8 cellular contexts compared by ENCODE assay signal in the genomic region with DNA sequence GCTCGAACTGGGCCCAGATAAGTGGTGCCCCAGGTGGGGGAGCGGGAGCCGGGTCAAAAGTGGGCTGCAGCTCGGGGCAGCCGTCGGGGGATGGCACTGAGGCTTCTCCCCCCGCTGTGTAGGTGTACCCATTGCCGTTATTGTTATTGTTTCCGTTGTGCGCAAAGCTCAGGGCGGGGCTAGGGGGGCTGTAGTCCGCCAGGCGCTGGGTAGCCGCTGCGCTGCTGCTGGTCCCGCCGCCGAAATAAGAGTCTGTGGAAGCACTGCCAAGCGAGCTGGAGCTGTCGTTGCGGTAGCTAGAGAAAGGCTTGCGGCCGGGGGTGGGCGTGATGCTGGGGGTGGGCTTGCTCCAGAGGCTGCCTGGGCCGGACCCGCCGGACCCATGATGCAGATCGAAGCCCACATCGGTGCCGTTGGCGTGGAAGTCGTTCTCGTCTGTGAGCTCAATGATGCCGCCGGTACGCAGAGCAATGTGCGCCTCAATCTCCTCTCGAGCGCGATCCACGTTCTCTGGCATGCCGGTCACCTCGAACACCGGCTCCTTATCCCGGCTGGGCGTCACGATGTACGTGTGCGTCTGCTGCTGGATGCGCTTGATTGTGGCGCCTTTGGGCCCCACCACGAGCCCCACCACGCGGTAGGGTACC. TPM values are rescaled to one million over a fixed set of nuclear protein-coding genes. Genes with fewer than 3 reads are reported as not detected.
DNase-seq lines count a peak whose midpoint lies in the region; TF ChIP-seq lines count a peak whose summit lies in the region.

No MANE protein-coding gene starts in this region.

- in situ Hi-C loops in G401 (cut with HindIII; ENCODE audit: low sequenced_read_pairs) = no loop called here

- TF ChIP-seq CTCF in VCaP (conservative IDR thresholded peaks at IDR 0.05) (no peak), fibroblast of mammary gland (conservative IDR thresholded peaks at IDR 0.05; ENCODE audit: control insufficient read depth, insufficient read depth, low read depth, low read length) (no peak), progenitor cell of endocrine pancreas (IDR thresholded peaks at IDR 0.05; ENCODE audit: unreplicated experiment) (no peak)

- H4K20me1 ChIP-seq in Karpas-422 (ENCODE audit: insufficient read depth, low read depth, low read length) = no peaks in the 10 kb centered on the region

- no peak overlapping the region for H2AFZ ChIP-seq in Karpas-422 (ENCODE audit: low read length)

- peaks cover 4% of the 10 kb centered on the region for H3K4me1 ChIP-seq in Karpas-422 (ENCODE audit: low read length)

- no peaks in the 10 kb centered on the region for H3K9me3 Mint-ChIP-seq in progenitor cell of endocrine pancreas (ENCODE audit: low read depth)

- H3K4me3 ChIP-seq in fibroblast of mammary gland (ENCODE audit: control insufficient read depth, low read depth, low read length) = peak overlapping the region; percentile 70
- H3K4me3 ChIP-seq in Karpas-422 (ENCODE audit: low read length) = no peak overlapping the region

- H3K27me3 Mint-ChIP-seq in progenitor cell of endocrine pancreas = peaks cover 14% of the 10 kb centered on the region

- DNase-seq in EL (peak; percentile 7), fibroblast of mammary gland (ENCODE audit: low read depth) (peak; percentile 25), progenitor cell of endocrine pancreas (ENCODE audit: low spot score, unreplicated experiment) (no peak), Karpas-422 (no peak), NAMALWA (ENCODE audit: low spot score) (no peak), G401 (ENCODE audit: low spot score) (no peak)
- DNase-seq in stimulated activated CD8-positive, alpha-beta memory T cell treated with anti-CD3 and anti-CD28 coated beads, Interleukin-4, amount 100 ng/mL, for 48 hours = no peak

- H3K27ac Mint-ChIP-seq in progenitor cell of endocrine pancreas = peak overlapping the region; percentile 95

- no peaks in the 10 kb centered on the region for H3K27me3 ChIP-seq in Karpas-422 (ENCODE audit: low read length)

- peak overlapping the region; percentile 94 for H3K4me3 Mint-ChIP-seq in progenitor cell of endocrine pancreas (ENCODE audit: low read depth)

- peaks cover 22% of the 10 kb centered on the region for H3K4me1 Mint-ChIP-seq in progenitor cell of endocrine pancreas (ENCODE audit: low read depth)

- H3K4me2 ChIP-seq in Karpas-422 (ENCODE audit: low read depth, low read length, poor library complexity, severe bottlenecking) = no peak overlapping the region

- H3K9ac ChIP-seq in Karpas-422 (ENCODE audit: low read length) = no peak overlapping the region

- no peaks in the 10 kb centered on the region for H3K79me2 ChIP-seq in Karpas-422 (ENCODE audit: low read length)

- H3K9me3 ChIP-seq in Karpas-422 (ENCODE audit: low read length) = no peaks in the 10 kb centered on the region

- no peaks in the 10 kb centered on the region for H3K36me3 ChIP-seq in Karpas-422 (ENCODE audit: insufficient read depth, low read length)

- no peaks in the 10 kb centered on the region for H3K9me2 ChIP-seq in Karpas-422 (replicated peaks; ENCODE audit: insufficient read depth, low read length)

- H3K27ac ChIP-seq in VCaP (peak overlapping the region; percentile 100), Karpas-422 (ENCODE audit: low read length) (no peak overlapping the region)

- H3K36me3 Mint-ChIP-seq in progenitor cell of endocrine pancreas (ENCODE audit: insufficient read depth) = peaks cover 12% of the 10 kb centered on the region

RNA-seq across cellular contexts. Expression of a gene that starts 2.0 kb away (rescaled TPM):
- 21.9 and 22.4 TPM in 2 replicates for total RNA-seq in progenitor cell of endocrine pancreas
- total RNA-seq in Karpas-422 (2014; rRNA removed; shearing (Covaris generic); ENCODE audit: low replicate concordance) = 0.37 and 1.2 TPM in 2 replicates
- not detected in 2 replicates for total RNA-seq in G401 (2014; rRNA removed; shearing (Covaris generic))

Comparison
In these comparisons a context has a peak if more than half of its experiments do, and no peak if none do; other contexts are left out.
1. DNase-seq: peak in EL (single experiment) and fibroblast of mammary gland (single experiment); none in progenitor cell of endocrine pancreas (single experiment), Karpas-422 (single experiment), NAMALWA (single experiment), G401 (single experiment) and stimulated activated CD8-positive, alpha-beta memory T cell treated with anti-CD3 and anti-CD28 coated beads, Interleukin-4, amount 100 ng/mL, for 48 hours (single experiment).
2. RNA of a gene that starts 2.0 kb away (total RNA-seq): 21.9 to 22.4 TPM in progenitor cell of endocrine pancreas; 0.37 to 1.2 TPM in Karpas-422 and not detected in G401; every median in the first group is over 10 times any median in the second.